Comparison of ENCODE assay signal across 8 cellular contexts in the genomic region with DNA sequence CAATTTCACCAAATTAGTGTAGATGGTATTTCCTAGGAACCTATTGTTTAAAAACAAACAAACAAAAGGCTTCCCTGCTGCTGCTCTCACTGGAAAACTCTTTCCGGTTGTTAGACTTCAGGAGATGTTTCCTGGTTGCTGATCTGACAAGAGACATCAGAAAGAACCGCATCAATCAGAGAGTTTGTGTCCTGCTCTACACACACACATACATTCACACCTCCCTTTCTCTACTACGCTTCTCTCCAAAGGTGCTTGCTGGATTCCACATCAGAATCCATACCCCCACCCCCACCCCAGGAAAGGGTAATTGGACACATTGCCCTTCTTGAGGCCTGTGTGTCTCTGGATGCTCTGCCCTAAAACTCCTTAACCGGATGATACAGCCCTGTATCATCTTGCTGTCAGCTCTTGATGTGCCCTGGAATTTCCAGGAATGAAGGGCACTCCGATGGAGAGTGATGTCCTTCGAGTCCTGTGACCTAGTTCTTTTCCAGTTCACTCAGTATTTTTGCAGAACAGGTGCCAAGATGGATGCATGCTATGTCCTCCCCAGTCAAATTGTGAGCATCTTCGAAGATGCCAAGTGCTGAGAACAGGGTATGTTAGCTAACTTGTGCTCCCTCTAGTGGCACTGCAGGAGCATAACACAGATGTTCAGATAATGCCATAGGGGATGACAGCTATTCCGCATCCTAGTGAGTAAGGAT.
DNase-seq lines count a peak whose midpoint lies in the region; ATAC-seq and TF ChIP-seq lines count a peak whose summit lies in the region.

No MANE protein-coding gene starts in this region.

- H4K20me1 ChIP-seq in OCI-LY7 (ENCODE audit: insufficient read depth, low read length), result no peaks in the 10 kb centered on the region

- no peaks in the 10 kb centered on the region for H3K9me2 ChIP-seq in OCI-LY7 (ENCODE audit: insufficient read depth, low read length)

- WGBS in adrenal gland, 4 donors, result 26 to 40% (median 36%) methylated on average over 8 of the region's 8 CpGs
- WGBS in heart right ventricle, 2 donors, result 30 to 33% methylated on average over 8 of the region's 8 CpGs
- WGBS in prostate gland, result 38% methylated on average over 8 of the region's 8 CpGs

- no peaks in the 10 kb centered on the region for H3K27me3 ChIP-seq in adrenal gland
- peaks cover 0 to 12% (median 0%) of the 10 kb centered on the region in 7 donors for H3K27me3 ChIP-seq in heart right ventricle
- no peaks in the 10 kb centered on the region for H3K27me3 ChIP-seq in prostate gland (replicated peaks; ENCODE audit: insufficient read depth)

- CTCF ChIA-PET in OCI-LY7 (lab: Charles Lee; ENCODE audit: unreplicated experiment), result no interaction called here

- no peaks in the 10 kb centered on the region for H3K36me3 ChIP-seq in OCI-LY7 (ENCODE audit: insufficient read depth, low read length)
- H3K36me3 ChIP-seq in adrenal gland (replicated peaks in 1 of 2), result no peaks in the 10 kb centered on the region
- no peaks in the 10 kb centered on the region for H3K36me3 ChIP-seq in heart right ventricle
- H3K36me3 ChIP-seq in prostate gland, result no peaks in the 10 kb centered on the region

- peak; percentile 86 for DNase-seq in GM03348 (ENCODE audit: low spot score)
- peak; percentile 47 for DNase-seq in KBM-7
- peak; percentile 52 for DNase-seq in OCI-LY7 (ENCODE audit: low spot score)
- peak; percentile 23 to 62 (median 35) for DNase-seq in adrenal gland
- peak in 1 of 2 donors; percentile 28 for DNase-seq in heart right ventricle
- DNase-seq in prostate gland (ENCODE audit: low spot score), result peak; percentile 21
- DNase-seq in cortex of kidney (lab: John Stamatoyannopoulos, UW), result no peak

- H3K4me1 ChIP-seq in OCI-LY7 (ENCODE audit: insufficient read depth, low read length, poor library complexity, severe bottlenecking) (no peaks in the 10 kb centered on the region), adrenal gland (replicated peaks in 1 of 2) (no peaks in the 10 kb centered on the region), heart right ventricle (no peaks in the 10 kb centered on the region), prostate gland (replicated peaks) (no peaks in the 10 kb centered on the region)

- intact Hi-C loops in OCI-LY7 (cut with micrococcal nuclease; ENCODE audit: unreplicated experiment) (loop anchor here (1.0 kb wide), 2 partner anchors 396 to 487 kb away; no protein-coding TSS in a partner anchor), adrenal gland (cut with DNase I) (loop anchor here (5.0 to 10.0 kb wide), 3 partner anchors 276 to 486 kb away; no protein-coding TSS in a partner anchor), heart right ventricle (cut with DNase I) (loop anchor here in 9 of 10 donors (1.0 to 10.0 kb wide), 11 partner anchors 273 to 396 kb away; no protein-coding TSS in a partner anchor), prostate gland (cut with DNase I) (loop anchor here (2.0 kb wide), 1 partner anchor 348 kb away; no protein-coding TSS in a partner anchor)

- no peak overlapping the region for H3K4me2 ChIP-seq in OCI-LY7 (ENCODE audit: low read length)

- no peak overlapping the region for H2AFZ ChIP-seq in OCI-LY7 (ENCODE audit: low read length)

- H3K4me3 ChIP-seq in OCI-LY7 (ENCODE audit: low read depth, low read length, poor library complexity, severe bottlenecking) (no peak overlapping the region), adrenal gland (no peak overlapping the region), heart right ventricle (no peak overlapping the region), prostate gland (no peak overlapping the region)

- H3K9me3 ChIP-seq in OCI-LY7 (ENCODE audit: low read length), result no peaks in the 10 kb centered on the region
- H3K9me3 ChIP-seq in adrenal gland (replicated peaks in 1 of 3), result no peaks in the 10 kb centered on the region
- peaks cover 0 to 17% (median 0%) of the 10 kb centered on the region in 11 donors for H3K9me3 ChIP-seq in heart right ventricle
- no peaks in the 10 kb centered on the region for H3K9me3 ChIP-seq in prostate gland

- POLR2A ChIA-PET in OCI-LY7 (lab: Charles Lee), result interaction anchor here (0.5 kb wide), 1 partner anchor 424 kb away, joined by 4 read pairs; no protein-coding TSS in a partner anchor

- ATAC-seq in GM21619 (IDR thresholded peaks at IDR 0.05; ENCODE audit: unreplicated experiment), result peak; percentile 93
- ATAC-seq in heart right ventricle, result peak in 7 of 8 donors; percentile 67 to 88 (median 79)

- in situ Hi-C loops in KBM-7 (cut with MboI; ENCODE audit: low pct_unique_long_range_greater_than_20kb, low sequenced_read_pairs), result no loop called here

- H3K27ac ChIP-seq in OCI-LY7 (ENCODE audit: low read depth, low read length, poor library complexity, severe bottlenecking) (no peak overlapping the region), adrenal gland (no peak overlapping the region), heart right ventricle (no peak overlapping the region), prostate gland (no peak overlapping the region)

- peak; percentile 92 for TF ChIP-seq CTCF in OCI-LY7 (conservative IDR thresholded peaks at IDR 0.05; ENCODE audit: low read length)
- TF ChIP-seq CTCF in adrenal gland (IDR thresholded peaks at IDR 0.05), result peak; percentile 87 to 92 (median 90)
- peak; percentile 65 to 87 (median 84) for TF ChIP-seq CTCF in heart right ventricle (IDR thresholded peaks at IDR 0.05)
- TF ChIP-seq CTCF in prostate gland (IDR thresholded peaks at IDR 0.05), result peak; percentile 56 to 89 (median 87)

- no peaks in the 10 kb centered on the region for H3K79me2 ChIP-seq in OCI-LY7 (ENCODE audit: insufficient read depth, low read depth, low read length)

- BruUV-seq in OCI-LY7 (replicated peaks; lab: Mats Ljungman, UMichigan), result no TSS peak

- TF ChIP-seq POLR2A in adrenal gland (IDR thresholded peaks at IDR 0.05) (no peak), prostate gland (IDR thresholded peaks at IDR 0.05) (no peak)
